16 cellular contexts compared by ENCODE assay signal in genomic region chr15:38481113-38481512, GRCh38.
"Had no signal": no experiment of that assay in that cellular context is flagged by ENCODE, and none has a peak within 500 bp of the region (broad histone marks: within the 10 kb centered on the region; RNA-seq: fewer than 3 reads in every experiment).

No MANE protein-coding gene starts in this region.

- H3K4me3 ChIP-seq: gastrocnemius medialis, heart left ventricle, lung, pancreas, sigmoid colon, SJCRH30, spleen, thyroid gland had no signal

- H3K4me3 Mint-ChIP-seq: activated naive CD8-positive, alpha-beta T cell treated with anti-CD3 and anti-CD28 coated beads, Interleukin-2, amount 10 ng/mL, durations not matched to agents 7 days and 5 days had no signal

- H3K27ac ChIP-seq: epithelial cell of prostate, gastrocnemius medialis, heart left ventricle, pancreas, sigmoid colon, SJCRH30, spleen, thyroid gland had no signal

- H3K27ac Mint-ChIP-seq: activated naive CD8-positive, alpha-beta T cell treated with anti-CD3 and anti-CD28 coated beads, Interleukin-2, amount 10 ng/mL, durations not matched to agents 7 days and 5 days had no signal

- H3K9me3 Mint-ChIP-seq: activated naive CD8-positive, alpha-beta T cell treated with anti-CD3 and anti-CD28 coated beads, Interleukin-2, amount 10 ng/mL, durations not matched to agents 7 days and 5 days had no signal

- H3K9me3 ChIP-seq: gastrocnemius medialis, heart left ventricle, pancreas, sigmoid colon, SJCRH30, spleen, thyroid gland had no signal

- DNase-seq: activated CD4-positive, alpha-beta T cell treated with anti-CD3 and anti-CD28 coated beads, Interleukin-2, amount 50 U/mL, for 48 hours; activated CD4-positive, CD25-positive, alpha-beta regulatory T cell treated with anti-CD3 and anti-CD28 coated beads, Interleukin-2, amount 50 U/mL, for 72 hours; activated naive CD8-positive, alpha-beta T cell treated with anti-CD3 and anti-CD28 coated beads, Interleukin-2, amount 10 ng/mL, durations not matched to agents 7 days and 5 days; anterior cingulate cortex; dermis blood vessel endothelial cell; gastrocnemius medialis; heart left ventricle; left cardiac atrium; midbrain; pancreas; sigmoid colon; SJCRH30; spleen; thyroid gland had no signal

- H3K27me3 Mint-ChIP-seq: activated naive CD8-positive, alpha-beta T cell treated with anti-CD3 and anti-CD28 coated beads, Interleukin-2, amount 10 ng/mL, durations not matched to agents 7 days and 5 days had no signal

- H3K27me3 ChIP-seq: gastrocnemius medialis, heart left ventricle, pancreas, sigmoid colon, SJCRH30, spleen, thyroid gland had no signal

- ATAC-seq: gastrocnemius medialis, heart left ventricle, left cardiac atrium, pancreas had no signal

- H3K4me1 ChIP-seq: gastrocnemius medialis, pancreas, sigmoid colon, SJCRH30, thyroid gland had no signal
